In the genomic region with DNA sequence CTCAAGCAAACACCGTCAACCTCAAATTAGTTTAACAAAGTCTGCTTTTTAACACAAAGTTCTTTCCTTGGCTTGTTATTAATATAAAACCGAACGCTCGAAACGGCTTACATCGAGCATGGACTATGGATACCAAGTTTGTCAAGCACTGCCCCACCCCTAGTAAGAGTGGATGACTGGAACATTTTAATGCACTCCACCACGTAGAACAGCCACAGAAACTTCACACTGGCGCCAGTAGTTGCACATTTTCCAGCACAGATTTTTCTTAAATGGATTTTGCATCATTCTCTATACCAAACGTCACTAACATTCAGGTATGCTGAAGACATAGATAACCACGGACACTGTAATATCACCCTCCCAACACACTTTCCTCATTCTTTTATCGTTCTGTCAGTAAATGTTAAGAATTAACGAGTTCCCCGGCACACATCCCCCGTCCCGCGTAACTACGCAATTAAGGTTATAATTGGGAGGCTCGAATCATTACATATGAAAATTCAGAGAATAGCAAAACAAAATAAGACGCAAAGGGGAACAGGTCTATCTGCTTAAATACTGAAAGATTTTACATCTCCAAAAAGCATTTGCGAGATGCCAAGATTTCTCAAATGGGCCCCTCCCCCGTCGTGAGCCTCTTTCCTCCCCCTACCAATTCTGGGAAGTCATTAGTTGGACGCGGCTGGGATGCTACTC, we compare ENCODE assay signal across 7 cellular contexts. TPM values are rescaled to one million over a fixed set of nuclear protein-coding genes. Genes with fewer than 3 reads are reported as not detected.
DNase-seq lines count a peak whose midpoint lies in the region; ATAC-seq and TF ChIP-seq lines count a peak whose summit lies in the region.

No MANE protein-coding gene starts in this region.

- peak in 1 of 2 donors; percentile 34 for TF ChIP-seq RAD21 in liver (IDR thresholded peaks at IDR 0.05)

- no peaks in the 10 kb centered on the region for H3K27me3 ChIP-seq in NT2/D1 (ENCODE audit: insufficient read depth, insufficient read length)
- no peaks in the 10 kb centered on the region for H3K27me3 ChIP-seq in liver (ENCODE audit: control insufficient read depth in 4 of 4, insufficient read depth in 4 of 4, low read length in 3 of 4)

- H3K9me3 ChIP-seq in NT2/D1 (ENCODE audit: insufficient read depth, low read length) = no peaks in the 10 kb centered on the region
- no peaks in the 10 kb centered on the region for H3K9me3 ChIP-seq in liver (ENCODE audit: control insufficient read depth in 4 of 4, low read length in 3 of 4)

- ATAC-seq in HG02610 (IDR thresholded peaks at IDR 0.05; ENCODE audit: unreplicated experiment) = no peak

- TF ChIP-seq CTCF in choroid plexus epithelial cell (conservative IDR thresholded peaks at IDR 0.05; ENCODE audit: low read depth, low read length) = no peak
- no peak for TF ChIP-seq CTCF in liver (IDR thresholded peaks at IDR 0.05; ENCODE audit: low read depth, low read length, missing input control)

- H3K4me1 ChIP-seq in NT2/D1 (ENCODE audit: insufficient read depth, insufficient read length) = no peaks in the 10 kb centered on the region
- peaks cover 0 to 47% (median 34%) of the 10 kb centered on the region in 4 donors for H3K4me1 ChIP-seq in liver (ENCODE audit: control insufficient read depth in 4 of 4, insufficient read depth in 4 of 4, low read length in 3 of 4)

- H3K4me3 ChIP-seq in GM08714 (ENCODE audit: low read length) (peak overlapping the region; percentile 56), NT2/D1 (ENCODE audit: insufficient read length, low read depth) (peak overlapping the region; percentile 97), choroid plexus epithelial cell (ENCODE audit: low read depth, low read length) (peak overlapping the region; percentile 79), liver (ENCODE audit: low read depth in 1 of 3, low read length in 3 of 3) (peak overlapping the region; percentile 68 to 93 (median 83))

- H3K9ac ChIP-seq in NT2/D1 (ENCODE audit: insufficient read length, low read depth) = peak overlapping the region; percentile 94
- H3K9ac ChIP-seq in liver (ENCODE audit: low read depth in 1 of 2, low read length in 2 of 2) = peak overlapping the region; percentile 66 to 95

- DNase-seq in NT2/D1 (ENCODE audit: low read depth, low spot score) (no peak), choroid plexus epithelial cell (ENCODE audit: low read depth) (peak; percentile 70), substantia nigra (lab: John Stamatoyannopoulos, UW) (peak in 15 of 49 donors; percentile 4 to 46 (median 13)), MV-4-11 (lab: John Stamatoyannopoulos, UW) (no peak)

- H3K27ac ChIP-seq in liver (ENCODE audit: low read depth in 1 of 2, low read length in 2 of 2) (peak overlapping the region; percentile 88 to 97), substantia nigra (ENCODE audit: low read depth, low read length, poor library complexity, severe bottlenecking) (peak overlapping the region; percentile 94)

- WGBS in liver = 1% methylated on average over 24 of the region's 24 CpGs

- H3K36me3 ChIP-seq in NT2/D1 (ENCODE audit: insufficient read depth, insufficient read length, low read length) = peaks cover 21% of the 10 kb centered on the region
- H3K36me3 ChIP-seq in liver (ENCODE audit: control insufficient read depth in 4 of 4, insufficient read depth in 3 of 4, low read depth in 1 of 4, low read length in 3 of 4) = peaks cover 0 to 2% (median 0%) of the 10 kb centered on the region in 4 donors

TF ChIP-seq in liver, 16 proteins besides CTCF, POLR2A, EP300 and RAD21:
- TF ChIP-seq TAF1 (conservative IDR thresholded peaks at IDR 0.05) (peak; percentile 49), NR2F2 (IDR thresholded peaks at IDR 0.05) (no peak), HNF4A (conservative IDR thresholded peaks at IDR 0.05) (peak; percentile 22 to 33), EGR1 (IDR thresholded peaks at IDR 0.05; ENCODE audit: low read depth in 2 of 2) (no peak), SP1 (IDR thresholded peaks at IDR 0.05) (peak; percentile 7), YY1 (IDR thresholded peaks at IDR 0.05) (peak; percentile 89)
- TF ChIP-seq, protein P1, sequence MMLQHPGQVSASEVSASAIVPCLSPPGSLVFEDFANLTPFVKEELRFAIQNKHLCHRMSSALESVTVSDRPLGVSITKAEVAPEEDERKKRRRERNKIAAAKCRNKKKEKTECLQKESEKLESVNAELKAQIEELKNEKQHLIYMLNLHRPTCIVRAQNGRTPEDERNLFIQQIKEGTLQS (IDR thresholded peaks at IDR 0.05) = no peak
- TF ChIP-seq, protein P2, sequence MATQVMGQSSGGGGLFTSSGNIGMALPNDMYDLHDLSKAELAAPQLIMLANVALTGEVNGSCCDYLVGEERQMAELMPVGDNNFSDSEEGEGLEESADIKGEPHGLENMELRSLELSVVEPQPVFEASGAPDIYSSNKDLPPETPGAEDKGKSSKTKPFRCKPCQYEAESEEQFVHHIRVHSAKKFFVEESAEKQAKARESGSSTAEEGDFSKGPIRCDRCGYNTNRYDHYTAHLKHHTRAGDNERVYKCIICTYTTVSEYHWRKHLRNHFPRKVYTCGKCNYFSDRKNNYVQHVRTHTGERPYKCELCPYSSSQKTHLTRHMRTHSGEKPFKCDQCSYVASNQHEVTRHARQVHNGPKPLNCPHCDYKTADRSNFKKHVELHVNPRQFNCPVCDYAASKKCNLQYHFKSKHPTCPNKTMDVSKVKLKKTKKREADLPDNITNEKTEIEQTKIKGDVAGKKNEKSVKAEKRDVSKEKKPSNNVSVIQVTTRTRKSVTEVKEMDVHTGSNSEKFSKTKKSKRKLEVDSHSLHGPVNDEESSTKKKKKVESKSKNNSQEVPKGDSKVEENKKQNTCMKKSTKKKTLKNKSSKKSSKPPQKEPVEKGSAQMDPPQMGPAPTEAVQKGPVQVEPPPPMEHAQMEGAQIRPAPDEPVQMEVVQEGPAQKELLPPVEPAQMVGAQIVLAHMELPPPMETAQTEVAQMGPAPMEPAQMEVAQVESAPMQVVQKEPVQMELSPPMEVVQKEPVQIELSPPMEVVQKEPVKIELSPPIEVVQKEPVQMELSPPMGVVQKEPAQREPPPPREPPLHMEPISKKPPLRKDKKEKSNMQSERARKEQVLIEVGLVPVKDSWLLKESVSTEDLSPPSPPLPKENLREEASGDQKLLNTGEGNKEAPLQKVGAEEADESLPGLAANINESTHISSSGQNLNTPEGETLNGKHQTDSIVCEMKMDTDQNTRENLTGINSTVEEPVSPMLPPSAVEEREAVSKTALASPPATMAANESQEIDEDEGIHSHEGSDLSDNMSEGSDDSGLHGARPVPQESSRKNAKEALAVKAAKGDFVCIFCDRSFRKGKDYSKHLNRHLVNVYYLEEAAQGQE (IDR thresholded peaks at IDR 0.05) = peak; percentile 23

RNA-seq across cellular contexts. Expression of a gene that starts 1.0 kb away (rescaled TPM):
- 10 to 100 TPM; 34.8 to 51.3 TPM for total RNA-seq in liver
- polyA plus RNA-seq in liver = 10 to 100 TPM; 23.9 to 45.9 TPM
